ENCODE assay signal across 8 cellular contexts in the genomic region with DNA sequence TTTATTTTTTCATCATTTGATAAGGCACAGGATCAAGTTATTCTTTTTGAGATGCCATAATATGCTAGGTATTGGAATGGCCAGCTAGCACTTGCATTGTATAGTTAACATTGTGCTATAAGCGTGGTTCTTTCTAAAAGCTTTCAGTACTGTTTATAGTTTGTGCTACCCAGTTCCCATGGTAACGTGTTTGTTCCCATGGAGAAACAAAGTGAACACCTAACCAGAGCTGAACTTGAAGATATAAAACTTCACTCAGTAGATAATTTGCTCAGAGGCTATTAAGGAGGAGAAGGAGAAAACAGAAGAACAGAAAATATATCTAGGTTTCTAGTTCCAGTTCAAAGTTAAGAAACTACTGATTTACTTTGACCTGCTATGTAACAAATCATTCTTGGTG.
A peak's percentile ranks its signal among the peaks of the same experiment; 100 is the strongest.
DNase-seq lines count a peak whose midpoint lies in the region; ATAC-seq lines count a peak whose summit lies in the region.

No MANE protein-coding gene starts in this region.

- ATAC-seq in GM18858 (IDR thresholded peaks at IDR 0.05; ENCODE audit: unreplicated experiment) (peak; percentile 81), HG02852 (IDR thresholded peaks at IDR 0.05; ENCODE audit: unreplicated experiment) (peak; percentile 77)
- no peak for ATAC-seq in stimulated activated naive CD8-positive, alpha-beta T cell treated with anti-CD3 and anti-CD28 coated beads, Interleukin-15, amount 100 ng/mL, for 72 hours

- H3K27me3 Mint-ChIP-seq in stimulated activated naive CD8-positive, alpha-beta T cell treated with anti-CD3 and anti-CD28 coated beads, Interleukin-15, amount 100 ng/mL, for 72 hours: peaks cover 10% of the 10 kb centered on the region

- DNase-seq in NCI-H226: peak; percentile 65
- peak; percentile 90 for DNase-seq in left kidney (ENCODE audit: low read depth, low spot score)
- DNase-seq in Ammon's horn (ENCODE audit: low spot score): no peak
- DNase-seq in stimulated activated naive CD8-positive, alpha-beta T cell treated with anti-CD3 and anti-CD28 coated beads, Interleukin-15, amount 100 ng/mL, for 72 hours: no peak
- no peak for DNase-seq in HuH-7.5 (ENCODE audit: low spot score)
- no peak for DNase-seq in nucleus accumbens (lab: John Stamatoyannopoulos, UW)

- H3K4me1 Mint-ChIP-seq in stimulated activated naive CD8-positive, alpha-beta T cell treated with anti-CD3 and anti-CD28 coated beads, Interleukin-15, amount 100 ng/mL, for 72 hours: no peaks in the 10 kb centered on the region

- no peak overlapping the region for H3K4me3 Mint-ChIP-seq in stimulated activated naive CD8-positive, alpha-beta T cell treated with anti-CD3 and anti-CD28 coated beads, Interleukin-15, amount 100 ng/mL, for 72 hours

- H3K27ac Mint-ChIP-seq in stimulated activated naive CD8-positive, alpha-beta T cell treated with anti-CD3 and anti-CD28 coated beads, Interleukin-15, amount 100 ng/mL, for 72 hours: no peak overlapping the region

- no peaks in the 10 kb centered on the region for H3K9me3 Mint-ChIP-seq in stimulated activated naive CD8-positive, alpha-beta T cell treated with anti-CD3 and anti-CD28 coated beads, Interleukin-15, amount 100 ng/mL, for 72 hours

Comparison
In these comparisons a context has a peak if more than half of its experiments do, and no peak if none do; other contexts are left out.
1. DNase-seq: peak in NCI-H226 (single experiment) and left kidney (single experiment); none in Ammon's horn (single experiment), stimulated activated naive CD8-positive, alpha-beta T cell treated with anti-CD3 and anti-CD28 coated beads, Interleukin-15, amount 100 ng/mL, for 72 hours (0 of 2), HuH-7.5 (single experiment) and nucleus accumbens (0 of 56).